In genomic region chr13:90746230-90746629, GRCh38 we compare ENCODE assay signal across 24 cellular contexts.
"Had no signal": no experiment of that assay in that cellular context is flagged by ENCODE, and none has a peak within 500 bp of the region (broad histone marks: within the 10 kb centered on the region; RNA-seq: fewer than 3 reads in every experiment).

No MANE protein-coding gene starts in this region.

- H3K4me3 Mint-ChIP-seq: immature natural killer cell; memory B cell; mesothelial cell of epicardium; natural killer cell; neural crest cell; stimulated activated naive B cell treated with anti-CD40 and anti-IgM and Interleukin-4, amounts not matched to agents 10 μg/mL and 1 μg/mL and 100 μg/mL, for 72 hours; stimulated activated naive CD8-positive, alpha-beta T cell treated with anti-CD3 and anti-CD28 coated beads, Interleukin-15, amount 100 ng/mL, for 72 hours had no signal

- ATAC-seq: esophagus mucosa; heart left ventricle; lower lobe of right lung; natural killer cell; psoas muscle; stimulated activated naive B cell treated with anti-CD40 and anti-IgM and Interleukin-4, amounts not matched to agents 10 μg/mL and 1 μg/mL and 100 μg/mL, for 72 hours; stimulated activated naive CD8-positive, alpha-beta T cell treated with anti-CD3 and anti-CD28 coated beads, Interleukin-15, amount 100 ng/mL, for 72 hours; upper lobe of right lung had no signal

- H3K27me3 Mint-ChIP-seq: memory B cell; stimulated activated naive B cell treated with anti-CD40 and anti-IgM and Interleukin-4, amounts not matched to agents 10 μg/mL and 1 μg/mL and 100 μg/mL, for 72 hours; stimulated activated naive CD8-positive, alpha-beta T cell treated with anti-CD3 and anti-CD28 coated beads, Interleukin-15, amount 100 ng/mL, for 72 hours had no signal

- H3K27ac Mint-ChIP-seq: immature natural killer cell; memory B cell; mesothelial cell of epicardium; natural killer cell; stimulated activated naive B cell treated with anti-CD40 and anti-IgM and Interleukin-4, amounts not matched to agents 10 μg/mL and 1 μg/mL and 100 μg/mL, for 72 hours; stimulated activated naive CD8-positive, alpha-beta T cell treated with anti-CD3 and anti-CD28 coated beads, Interleukin-15, amount 100 ng/mL, for 72 hours had no signal

- H3K4me1 Mint-ChIP-seq: immature natural killer cell; memory B cell; natural killer cell; stimulated activated naive B cell treated with anti-CD40 and anti-IgM and Interleukin-4, amounts not matched to agents 10 μg/mL and 1 μg/mL and 100 μg/mL, for 72 hours; stimulated activated naive CD8-positive, alpha-beta T cell treated with anti-CD3 and anti-CD28 coated beads, Interleukin-15, amount 100 ng/mL, for 72 hours had no signal

- H3K36me3 Mint-ChIP-seq: memory B cell; mesothelial cell of epicardium; stimulated activated naive B cell treated with anti-CD40 and anti-IgM and Interleukin-4, amounts not matched to agents 10 μg/mL and 1 μg/mL and 100 μg/mL, for 72 hours had no signal

- H3K4me3 ChIP-seq: heart left ventricle, left ventricle myocardium inferior, lower lobe of right lung, psoas muscle, sigmoid colon, skin epidermis, testis, tibial nerve, upper lobe of right lung, vagina had no signal

- DNase-seq: effector memory CD4-positive, alpha-beta T cell; heart left ventricle; hippocampal formation; immature natural killer cell; left ventricle myocardium inferior; lower lobe of right lung; natural killer cell; occipital lobe; psoas muscle; retina; sigmoid colon; stimulated activated CD4-positive, alpha-beta T cell treated with anti-CD3 and anti-CD28 coated beads, Interleukin-2, amount 100 ng/mL, for 24 hours; stimulated activated CD4-positive, alpha-beta T cell treated with anti-CD3 and anti-CD28 coated beads, Interleukin-4, amount 100 ng/mL, for 4 hours; stimulated activated naive B cell treated with anti-CD40 and anti-IgM and Interleukin-4, amounts not matched to agents 10 μg/mL and 1 μg/mL and 100 μg/mL, for 72 hours; stimulated activated naive CD8-positive, alpha-beta T cell treated with anti-CD3 and anti-CD28 coated beads, Interleukin-15, amount 100 ng/mL, for 72 hours; testis; upper lobe of right lung had no signal
